17 cellular contexts compared by ENCODE assay signal in the genomic region with DNA sequence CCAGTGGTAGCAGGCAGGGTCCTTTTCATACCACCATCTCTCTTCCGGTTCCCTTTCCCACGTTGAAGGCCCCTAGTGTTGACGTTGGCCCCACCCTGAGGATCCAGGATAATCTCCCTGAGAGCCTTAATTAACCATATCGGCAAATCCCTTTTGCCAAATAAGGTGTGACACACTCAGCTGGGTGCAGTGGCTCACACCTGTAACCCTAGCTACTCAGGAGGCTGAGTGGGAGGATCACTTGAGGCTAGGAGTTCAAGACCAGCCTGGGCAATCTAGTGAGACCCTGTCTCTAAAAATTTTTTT. TPM values are rescaled to one million over a fixed set of nuclear protein-coding genes. Genes with fewer than 3 reads are reported as not detected.
DNase-seq lines count a peak whose midpoint lies in the region; ATAC-seq and TF ChIP-seq lines count a peak whose summit lies in the region.
"Had no signal": no experiment of that assay in that cellular context is flagged by ENCODE, and none has a peak within 500 bp of the region (broad histone marks: within the 10 kb centered on the region; RNA-seq: fewer than 3 reads in every experiment).

No MANE protein-coding gene starts in this region.

- TF ChIP-seq CTCF in AG04450 (IDR thresholded peaks at IDR 0.05; ENCODE audit: low read depth, low read length) (no peak), HEK293 (tag by site-specific recombination; IDR thresholded peaks at IDR 0.05) (no peak), nephron (IDR thresholded peaks at IDR 0.05; ENCODE audit: unreplicated experiment in 3 of 3) (no peak)

- no peak for DNase-seq in AG04450 (ENCODE audit: low read depth, low spot score)
- peak; percentile 49 for DNase-seq in NCI-H82 treated with DMSO at 0.1 percent for 48 hours (lab: John Stamatoyannopoulos, UW; ENCODE audit: unreplicated experiment)
- no peak for DNase-seq in GM19238 (ENCODE audit: insufficient read length, low spot score)
- DNase-seq in NCI-H748 (lab: John Stamatoyannopoulos, UW; ENCODE audit: unreplicated experiment), result no peak
- DNase-seq in NCI-H774 (lab: John Stamatoyannopoulos, UW), result no peak
- DNase-seq: 8988T; BE2C; C1 segment of cervical spinal cord; CD4-positive, CD25-positive, alpha-beta regulatory T cell; CD8-positive, alpha-beta memory T cell; COR-L47; HCEC 1CT; HFFc6 had no signal

- H3K4me3 Mint-ChIP-seq in nephron, result peak overlapping the region in 2 of 3 experiments; percentile 31 to 49
- H3K4me3 Mint-ChIP-seq: CD4-positive, CD25-positive, alpha-beta regulatory T cell; CD8-positive, alpha-beta memory T cell; GM23338; HFFc6 had no signal

- no peaks in the 10 kb centered on the region for H3K4me1 ChIP-seq in HEK293 (ENCODE audit: control insufficient read depth, insufficient read depth, low read length)

- ATAC-seq in HG02678 (IDR thresholded peaks at IDR 0.05; ENCODE audit: unreplicated experiment), result no peak
- ATAC-seq: GM23338 had no signal

- no peak overlapping the region for H3K4me3 ChIP-seq in AG04450 (ENCODE audit: low read depth, low read length)
- no peak overlapping the region for H3K4me3 ChIP-seq in HEK293 (ENCODE audit: low read depth, low read length)
- H3K4me3 ChIP-seq: GM23338 had no signal

- H3K9me3 ChIP-seq in AG04450 (ENCODE audit: control insufficient read depth, insufficient read depth, low read length), result no peaks in the 10 kb centered on the region
- H3K9me3 ChIP-seq in HEK293 (ENCODE audit: control insufficient read depth, insufficient read depth, low read depth, low read length), result no peaks in the 10 kb centered on the region
- H3K9me3 ChIP-seq: BE2C had no signal

- CTCF ChIA-PET in AG04450 (lab: Charles Lee), result interaction anchor here (0.6 to 0.9 kb wide), 3 partner anchors 17 to 131 kb away, joined by 3 read pairs; no protein-coding TSS in a partner anchor
- CTCF ChIA-PET in HEK293 (lab: Yijun Ruan, JAX), result interaction anchor here (0.9 to 2.8 kb wide), 2 partner anchors 16 to 17 kb away, joined by 3 to 11 read pairs; no protein-coding TSS in a partner anchor

- peak overlapping the region; percentile 11 for H3K27ac ChIP-seq in AG04450 (ENCODE audit: low read depth, low read length)
- no peak overlapping the region for H3K27ac ChIP-seq in HEK293 (ENCODE audit: extremely low read depth, low read depth, low read length)

- no peaks in the 10 kb centered on the region for H3K36me3 Mint-ChIP-seq in nephron (ENCODE audit: low read depth)
- H3K36me3 Mint-ChIP-seq: CD4-positive, CD25-positive, alpha-beta regulatory T cell; CD8-positive, alpha-beta memory T cell had no signal

- H3K27me3 Mint-ChIP-seq in nephron (ENCODE audit: low read depth), result peaks cover 17% of the 10 kb centered on the region
- H3K27me3 Mint-ChIP-seq: CD8-positive, alpha-beta memory T cell had no signal

- H3K9me3 Mint-ChIP-seq in nephron, result no peaks in the 10 kb centered on the region
- H3K9me3 Mint-ChIP-seq: CD8-positive, alpha-beta memory T cell; GM23338; HFFc6 had no signal

- no peaks in the 10 kb centered on the region for H3K27me3 ChIP-seq in AG04450 (ENCODE audit: control insufficient read depth, insufficient read depth, low read length)
- H3K27me3 ChIP-seq: BE2C had no signal

- peak overlapping the region in 1 of 3 experiments; percentile 41 for H3K27ac Mint-ChIP-seq in nephron
- H3K27ac Mint-ChIP-seq: CD4-positive, CD25-positive, alpha-beta regulatory T cell; CD8-positive, alpha-beta memory T cell; GM23338; HFFc6 had no signal

- POLR2A ChIA-PET in AG04450 (lab: Yijun Ruan, JAX), result interaction anchor here (1.2 kb wide), 1 partner anchor 15 kb away, joined by 3 read pairs; no protein-coding TSS in a partner anchor
- POLR2A ChIA-PET in HEK293 (lab: Yijun Ruan, JAX), result no interaction called here

- H3K4me1 Mint-ChIP-seq in nephron, result peaks cover 34% of the 10 kb centered on the region
- H3K4me1 Mint-ChIP-seq: CD4-positive, CD25-positive, alpha-beta regulatory T cell; CD8-positive, alpha-beta memory T cell had no signal

- no peaks in the 10 kb centered on the region for H3K36me3 ChIP-seq in HEK293 (ENCODE audit: control insufficient read depth in 2 of 2, insufficient read depth in 1 of 2, low read length in 2 of 2)
- H3K36me3 ChIP-seq: BE2C had no signal

TF ChIP-seq in HEK293, 187 proteins besides CTCF, POLR2A, EP300 and RAD21:
- TF ChIP-seq MYNN (tag by site-specific recombination; IDR thresholded peaks at IDR 0.05; ENCODE audit: borderline replicate concordance) (no peak), ZNF704 (tag by site-specific recombination; IDR thresholded peaks at IDR 0.05) (no peak), SCRT2 (tag by site-specific recombination; IDR thresholded peaks at IDR 0.05) (peak; percentile 55), ZNF626 (tag by site-specific recombination; IDR thresholded peaks at IDR 0.05) (no peak), ZNF514 (tag by site-specific recombination; IDR thresholded peaks at IDR 0.05) (no peak), ZSCAN16 (tag by site-specific recombination; IDR thresholded peaks at IDR 0.05) (no peak), GLIS1 (tag by site-specific recombination; IDR thresholded peaks at IDR 0.05) (peak; percentile 23; the same call in 1 of the 2 replicates), ZNF274 (IDR thresholded peaks at IDR 0.05; ENCODE audit: low read length) (no peak), ZNF274 (tag by site-specific recombination; IDR thresholded peaks at IDR 0.05; ENCODE audit: borderline replicate concordance) (no peak), ZNF24 (tag by site-specific recombination; IDR thresholded peaks at IDR 0.05) (no peak)
- TF ChIP-seq, protein P1, sequence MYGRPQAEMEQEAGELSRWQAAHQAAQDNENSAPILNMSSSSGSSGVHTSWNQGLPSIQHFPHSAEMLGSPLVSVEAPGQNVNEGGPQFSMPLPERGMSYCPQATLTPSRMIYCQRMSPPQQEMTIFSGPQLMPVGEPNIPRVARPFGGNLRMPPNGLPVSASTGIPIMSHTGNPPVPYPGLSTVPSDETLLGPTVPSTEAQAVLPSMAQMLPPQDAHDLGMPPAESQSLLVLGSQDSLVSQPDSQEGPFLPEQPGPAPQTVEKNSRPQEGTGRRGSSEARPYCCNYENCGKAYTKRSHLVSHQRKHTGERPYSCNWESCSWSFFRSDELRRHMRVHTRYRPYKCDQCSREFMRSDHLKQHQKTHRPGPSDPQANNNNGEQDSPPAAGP (tag by site-specific recombination; IDR thresholded peaks at IDR 0.05), result peak; percentile 59; the same call in 1 of the 2 replicates
- TF ChIP-seq, protein P2, sequence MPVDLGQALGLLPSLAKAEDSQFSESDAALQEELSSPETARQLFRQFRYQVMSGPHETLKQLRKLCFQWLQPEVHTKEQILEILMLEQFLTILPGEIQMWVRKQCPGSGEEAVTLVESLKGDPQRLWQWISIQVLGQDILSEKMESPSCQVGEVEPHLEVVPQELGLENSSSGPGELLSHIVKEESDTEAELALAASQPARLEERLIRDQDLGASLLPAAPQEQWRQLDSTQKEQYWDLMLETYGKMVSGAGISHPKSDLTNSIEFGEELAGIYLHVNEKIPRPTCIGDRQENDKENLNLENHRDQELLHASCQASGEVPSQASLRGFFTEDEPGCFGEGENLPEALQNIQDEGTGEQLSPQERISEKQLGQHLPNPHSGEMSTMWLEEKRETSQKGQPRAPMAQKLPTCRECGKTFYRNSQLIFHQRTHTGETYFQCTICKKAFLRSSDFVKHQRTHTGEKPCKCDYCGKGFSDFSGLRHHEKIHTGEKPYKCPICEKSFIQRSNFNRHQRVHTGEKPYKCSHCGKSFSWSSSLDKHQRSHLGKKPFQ (tag by site-specific recombination; IDR thresholded peaks at IDR 0.05), result peak; percentile 44; the same call in 1 of the 2 replicates

RNA-seq across cellular contexts. Expression of gene TMEM119, which starts 2.8 kb away (rescaled TPM):
- 60.3 and 67.0 TPM in 2 replicates for polyA plus RNA-seq in AG04450 (2011; rRNA removed)
- polyA minus RNA-seq in AG04450 (2011; rRNA and poly(A)+ RNA removed), result 50.7 and 57.9 TPM in 2 replicates

RNA-seq across cellular contexts. Expression of gene SELPLG, which starts 33.0 kb away (rescaled TPM):
- polyA plus RNA-seq in AG04450 (2011; rRNA removed), result 6.1 and 9.8 TPM in 2 replicates
- polyA minus RNA-seq in AG04450 (2011; rRNA and poly(A)+ RNA removed), result 5.1 and 5.7 TPM in 2 replicates

RNA-seq across cellular contexts. Expression of gene ISCU, which starts 38.3 kb away (rescaled TPM):
- 164 and 184 TPM in 2 replicates for polyA plus RNA-seq in AG04450 (2011; rRNA removed)
- polyA minus RNA-seq in AG04450 (2011; rRNA and poly(A)+ RNA removed), result 61.7 and 84.1 TPM in 2 replicates

RNA-seq across cellular contexts. Expression of gene SART3, which starts 39.7 kb away (rescaled TPM):
- 23.9 and 28.5 TPM in 2 replicates for polyA plus RNA-seq in AG04450 (2011; rRNA removed)
- 38.6 and 43.4 TPM in 2 replicates for polyA minus RNA-seq in AG04450 (2011; rRNA and poly(A)+ RNA removed)
